Comparison of ENCODE assay signal across 12 cellular contexts in genomic region chr2:197008229-197008628, GRCh38.
DNase-seq lines count a peak whose midpoint lies in the region; ATAC-seq and TF ChIP-seq lines count a peak whose summit lies in the region.
"Had no signal": no experiment of that assay in that cellular context is flagged by ENCODE, and none has a peak within 500 bp of the region (broad histone marks: within the 10 kb centered on the region; RNA-seq: fewer than 3 reads in every experiment).

No MANE protein-coding gene starts in this region.

- H3K4me1 ChIP-seq in naive thymus-derived CD4-positive, alpha-beta T cell (ENCODE audit: control insufficient read depth in 2 of 2, insufficient read depth in 2 of 2, low read length in 2 of 2): peaks cover 0 to 3% of the 10 kb centered on the region in 2 donors

- no peak for TF ChIP-seq POLR2A in lower leg skin (IDR thresholded peaks at IDR 0.05)

- ATAC-seq in effector memory CD8-positive, alpha-beta T cell (replicated peaks): no peak
- no peak for ATAC-seq in naive thymus-derived CD4-positive, alpha-beta T cell
- ATAC-seq: left ventricle myocardium superior, pancreas had no signal

- H3K9me3 ChIP-seq in naive thymus-derived CD4-positive, alpha-beta T cell (ENCODE audit: control insufficient read depth in 2 of 3, low read length in 3 of 3): no peaks in the 10 kb centered on the region
- H3K9me3 ChIP-seq: pancreas had no signal

- peak overlapping the region; percentile 4 to 41 for H3K27ac Mint-ChIP-seq in effector memory CD8-positive, alpha-beta T cell
- peak overlapping the region in 7 of 9 donors; percentile 11 to 76 (median 40) for H3K27ac Mint-ChIP-seq in naive thymus-derived CD4-positive, alpha-beta T cell

- WGBS in lower leg skin, 2 donors: 46 to 50% methylated on average over 2 of the region's 2 CpGs

- no peak for TF ChIP-seq CTCF in lower leg skin (IDR thresholded peaks at IDR 0.05)

- CTCF ChIA-PET in naive thymus-derived CD4-positive, alpha-beta T cell (lab: Charles Lee): no interaction called here

- no peak overlapping the region for H3K4me3 Mint-ChIP-seq in effector memory CD8-positive, alpha-beta T cell
- H3K4me3 Mint-ChIP-seq in naive thymus-derived CD4-positive, alpha-beta T cell: no peak overlapping the region

- H3K36me3 Mint-ChIP-seq in effector memory CD8-positive, alpha-beta T cell (ENCODE audit: insufficient read depth): peaks cover 75% of the 10 kb centered on the region
- peaks cover 11 to 66% (median 28%) of the 10 kb centered on the region in 5 donors for H3K36me3 Mint-ChIP-seq in naive thymus-derived CD4-positive, alpha-beta T cell

- no peaks in the 10 kb centered on the region for H3K27me3 Mint-ChIP-seq in effector memory CD8-positive, alpha-beta T cell
- no peaks in the 10 kb centered on the region for H3K27me3 Mint-ChIP-seq in naive thymus-derived CD4-positive, alpha-beta T cell

- DNase-seq in EH (ENCODE audit: low read depth) (peak; percentile 72), M059J (ENCODE audit: low read depth) (peak; percentile 69), lower leg skin (ENCODE audit: low spot score in 2 of 2) (no peak), NCI-H524 treated with DMSO at 0.1 percent for 48 hours (lab: John Stamatoyannopoulos, UW) (no peak)
- no peak for DNase-seq in effector memory CD8-positive, alpha-beta T cell
- no peak for DNase-seq in naive thymus-derived CD4-positive, alpha-beta T cell
- DNase-seq in activated CD4-positive, alpha-beta T cell treated with anti-CD3 and anti-CD28 coated beads, Interleukin-2, amount 50 U/mL, for 48 hours: no peak
- DNase-seq: Kasumi-1; left ventricle myocardium superior; NCI-H2171; pancreas; stimulated activated naive CD4-positive, alpha-beta T cell treated with Interleukin-2 at 50 U/mL for 16 hours had no signal

- H3K4me1 Mint-ChIP-seq in effector memory CD8-positive, alpha-beta T cell (ENCODE audit: low read depth in 2 of 2): peaks cover 4 to 8% of the 10 kb centered on the region in 2 donors
- H3K4me1 Mint-ChIP-seq in naive thymus-derived CD4-positive, alpha-beta T cell: peaks cover 0 to 9% (median 5%) of the 10 kb centered on the region in 7 donors

- H3K36me3 ChIP-seq in naive thymus-derived CD4-positive, alpha-beta T cell (ENCODE audit: control insufficient read depth in 2 of 3, insufficient read depth in 3 of 3, low read length in 3 of 3): peaks cover 10 to 75% (median 38%) of the 10 kb centered on the region in 3 experiments
- H3K36me3 ChIP-seq: pancreas had no signal

- no peak overlapping the region for H3K27ac ChIP-seq in naive thymus-derived CD4-positive, alpha-beta T cell (ENCODE audit: low read depth, low read length)
- H3K27ac ChIP-seq: pancreas had no signal

- no peak overlapping the region for H3K4me3 ChIP-seq in naive thymus-derived CD4-positive, alpha-beta T cell (ENCODE audit: low read length)
- H3K4me3 ChIP-seq in lower leg skin (ENCODE audit: low read depth, poor library complexity, severe bottlenecking): no peak overlapping the region
- H3K4me3 ChIP-seq: pancreas had no signal

- no peaks in the 10 kb centered on the region for H3K9me3 Mint-ChIP-seq in effector memory CD8-positive, alpha-beta T cell
- H3K9me3 Mint-ChIP-seq in naive thymus-derived CD4-positive, alpha-beta T cell: no peaks in the 10 kb centered on the region

- POLR2A ChIA-PET in naive thymus-derived CD4-positive, alpha-beta T cell (lab: Charles Lee): interaction anchor here (0.6 kb wide), 2 partner anchors 106 to 187 kb away, joined by 3 to 4 read pairs; no protein-coding TSS in a partner anchor

- intact Hi-C loops in naive thymus-derived CD4-positive, alpha-beta T cell (cut with micrococcal nuclease): no loop called here
- intact Hi-C loops in lower leg skin (cut with DNase I; ENCODE audit: low total_unique reads): no loop called here

- no peaks in the 10 kb centered on the region for H3K27me3 ChIP-seq in naive thymus-derived CD4-positive, alpha-beta T cell (ENCODE audit: control insufficient read depth in 2 of 2, insufficient read depth in 2 of 2, low read length in 2 of 2)
- H3K27me3 ChIP-seq: pancreas had no signal

Comparison
In these comparisons a context has a peak if more than half of its experiments do, and no peak if none do; other contexts are left out.
1. DNase-seq: peak in EH (single experiment) and M059J (single experiment); none in effector memory CD8-positive, alpha-beta T cell (0 of 3), naive thymus-derived CD4-positive, alpha-beta T cell (0 of 9), activated CD4-positive, alpha-beta T cell treated with anti-CD3 and anti-CD28 coated beads, Interleukin-2, amount 50 U/mL, for 48 hours (0 of 2), lower leg skin (0 of 2) and NCI-H524 treated with DMSO at 0.1 percent for 48 hours (single experiment).